Comparison of ENCODE assay signal across 1 cellular context in the genomic region with DNA sequence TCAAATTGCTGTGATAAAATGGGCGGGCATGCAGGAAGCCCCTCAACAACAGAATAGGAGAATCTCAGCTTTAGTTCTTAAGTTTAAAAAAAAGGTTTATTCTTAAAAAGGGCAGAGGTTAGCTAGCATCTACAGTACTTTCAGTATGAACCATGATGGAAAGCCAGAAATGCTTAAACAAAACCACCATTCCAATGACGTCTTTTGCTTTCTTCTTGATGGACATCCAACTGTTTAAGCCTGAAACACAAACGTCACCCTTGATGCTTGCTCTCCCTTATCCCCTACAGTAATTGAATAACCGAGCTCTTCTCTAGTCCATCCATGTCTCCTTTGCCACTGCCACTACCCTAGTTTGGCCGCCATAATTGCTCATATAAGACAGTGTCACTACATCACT.
TF ChIP-seq lines count a peak whose summit lies in the region.

No MANE protein-coding gene starts in this region.

TF ChIP-seq in WTC11, 78 proteins besides CTCF, POLR2A, EP300 and RAD21:
- TF ChIP-seq TEAD4 (CRISPR knock-in tag; IDR thresholded peaks at IDR 0.05) (no peak), MXD4 (CRISPR knock-in tag; IDR thresholded peaks at IDR 0.05; ENCODE audit: borderline replicate concordance) (no peak), FOXP1 (CRISPR knock-in tag; IDR thresholded peaks at IDR 0.05; ENCODE audit: borderline replicate concordance) (no peak), ZNF317 (CRISPR knock-in tag; IDR thresholded peaks at IDR 0.05; ENCODE audit: borderline replicate concordance, low read depth) (no peak), SOX15 (CRISPR knock-in tag; IDR thresholded peaks at IDR 0.05) (no peak)
- TF ChIP-seq, protein P1, sequence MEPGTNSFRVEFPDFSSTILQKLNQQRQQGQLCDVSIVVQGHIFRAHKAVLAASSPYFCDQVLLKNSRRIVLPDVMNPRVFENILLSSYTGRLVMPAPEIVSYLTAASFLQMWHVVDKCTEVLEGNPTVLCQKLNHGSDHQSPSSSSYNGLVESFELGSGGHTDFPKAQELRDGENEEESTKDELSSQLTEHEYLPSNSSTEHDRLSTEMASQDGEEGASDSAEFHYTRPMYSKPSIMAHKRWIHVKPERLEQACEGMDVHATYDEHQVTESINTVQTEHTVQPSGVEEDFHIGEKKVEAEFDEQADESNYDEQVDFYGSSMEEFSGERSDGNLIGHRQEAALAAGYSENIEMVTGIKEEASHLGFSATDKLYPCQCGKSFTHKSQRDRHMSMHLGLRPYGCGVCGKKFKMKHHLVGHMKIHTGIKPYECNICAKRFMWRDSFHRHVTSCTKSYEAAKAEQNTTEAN (CRISPR knock-in tag; IDR thresholded peaks at IDR 0.05) = no peak
TF ChIP-seq in WTC11: peak in this region for 0.
